Comparison of ENCODE assay signal across 22 cellular contexts in the genomic region with DNA sequence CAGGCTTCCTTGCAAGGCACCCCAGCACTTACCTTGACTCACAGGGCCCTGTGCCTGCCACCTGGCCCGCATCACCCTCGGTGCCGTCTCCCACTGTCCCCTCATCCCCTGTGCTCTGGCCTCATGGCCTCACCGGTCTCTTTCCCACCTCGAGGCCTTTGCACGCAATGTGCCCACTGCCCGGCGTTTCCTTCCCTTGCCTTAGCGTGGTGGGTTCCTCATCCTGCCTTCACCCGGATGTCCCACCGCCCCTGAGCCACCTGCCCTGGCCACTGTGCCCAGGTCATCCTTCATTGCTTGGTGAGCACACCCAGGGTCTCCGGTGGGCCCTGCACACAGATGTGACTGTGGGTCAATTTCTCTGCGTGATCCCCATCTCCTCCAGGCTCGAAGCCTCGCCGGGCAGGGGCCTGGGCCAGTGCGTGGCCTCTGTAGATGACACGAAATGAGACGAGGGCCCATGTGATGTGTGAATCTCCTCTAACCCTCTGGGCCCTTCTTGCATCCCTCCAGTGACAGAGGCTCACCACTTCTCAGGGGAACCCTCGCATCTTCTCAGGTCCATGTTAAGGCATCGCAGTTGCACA. TPM values are rescaled to one million over a fixed set of nuclear protein-coding genes. Genes with fewer than 3 reads are reported as not detected.
DNase-seq lines count a peak whose midpoint lies in the region; ATAC-seq and TF ChIP-seq lines count a peak whose summit lies in the region.
"Had no signal": no experiment of that assay in that cellular context is flagged by ENCODE, and none has a peak within 500 bp of the region (broad histone marks: within the 10 kb centered on the region; RNA-seq: fewer than 3 reads in every experiment).

No MANE protein-coding gene starts in this region.

- H3K9ac ChIP-seq in SK-N-SH (no peak overlapping the region), muscle layer of colon (ENCODE audit: low read length) (peak overlapping the region; percentile 37)

- no peak overlapping the region for H3K4me3 ChIP-seq in SK-N-SH (ENCODE audit: low read depth in 2 of 2, low read length in 1 of 2)
- no peak overlapping the region for H3K4me3 ChIP-seq in esophagus squamous epithelium
- H3K4me3 ChIP-seq in muscle layer of colon (ENCODE audit: low read depth in 1 of 2, low read length in 2 of 2) = no peak overlapping the region
- H3K4me3 ChIP-seq in thoracic aorta = no peak overlapping the region
- no peak overlapping the region for H3K4me3 ChIP-seq in aorta (ENCODE audit: low read length in 2 of 2)
- H3K4me3 ChIP-seq: pancreas, right lobe of liver, thyroid gland had no signal

- H3K9me3 ChIP-seq in SK-N-SH (no peaks in the 10 kb centered on the region), esophagus squamous epithelium (no peaks in the 10 kb centered on the region), muscle layer of colon (ENCODE audit: low read length) (no peaks in the 10 kb centered on the region), thoracic aorta (no peaks in the 10 kb centered on the region), aorta (ENCODE audit: control insufficient read depth, low read length) (no peaks in the 10 kb centered on the region)
- H3K9me3 ChIP-seq: pancreas, right lobe of liver, thyroid gland had no signal

- WGBS in SK-N-SH (ENCODE audit: low lambda C conversion rate) = 95% methylated on average over 15 of the region's 21 CpGs
- 88 to 90% methylated on average over 9 to 14 of the region's 21 CpGs for WGBS in esophagus squamous epithelium, 2 donors
- 91 to 93% methylated on average over 21 of the region's 21 CpGs for WGBS in aorta, 2 donors

- POLR2A ChIA-PET in SK-N-SH (lab: Yijun Ruan, JAX) = interaction anchor here (1.4 kb wide), 1 partner anchor 32 kb away, joined by 6 read pairs; no protein-coding TSS in a partner anchor

- no peaks in the 10 kb centered on the region for H3K9me2 ChIP-seq in SK-N-SH

- H3K79me2 ChIP-seq in SK-N-SH (ENCODE audit: insufficient read depth) = no peaks in the 10 kb centered on the region

- no peak for TF ChIP-seq RAD21 in SK-N-SH (IDR thresholded peaks at IDR 0.05; ENCODE audit: low read length)

- peak overlapping the region; percentile 55 to 93; a peak in 3 of 4 replicates for H3K27ac ChIP-seq in SK-N-SH (ENCODE audit: low read depth in 2 of 2, low read length in 1 of 2)
- H3K27ac ChIP-seq in esophagus squamous epithelium = peak overlapping the region in 3 of 4 donors; percentile 34 to 76 (median 64)
- H3K27ac ChIP-seq in muscle layer of colon (ENCODE audit: low read depth, low read length) = peak overlapping the region; percentile 68
- H3K27ac ChIP-seq in thoracic aorta = peak overlapping the region; percentile 33 to 38
- H3K27ac ChIP-seq in aorta (ENCODE audit: low read depth in 1 of 2, low read length in 2 of 2) = no peak overlapping the region
- H3K27ac ChIP-seq: 22Rv1, pancreas, right lobe of liver had no signal

- no peak for TF ChIP-seq CTCF in SK-N-SH (IDR thresholded peaks at IDR 0.05)
- no peak for TF ChIP-seq CTCF in esophagus squamous epithelium (IDR thresholded peaks at IDR 0.05)
- TF ChIP-seq CTCF in thoracic aorta (IDR thresholded peaks at IDR 0.05) = no peak

- intact Hi-C loops in esophagus squamous epithelium (cut with DNase I) (no loop called here), aorta (cut with DNase I) (loop anchor here in 1 of 2 donors (2.0 kb wide), 1 partner anchor 129 kb away; no protein-coding TSS in a partner anchor)

- CTCF ChIA-PET in SK-N-SH (lab: Yijun Ruan, JAX) = interaction anchor here (0.6 to 4.3 kb wide), 14 partner anchors 8 to 141 kb away, joined by 3 to 40 read pairs (median 6); no protein-coding TSS in a partner anchor

- H3F3A ChIP-seq in SK-N-SH (replicated peaks; ENCODE audit: insufficient read depth) = peaks cover 8% of the 10 kb centered on the region

- H4K20me1 ChIP-seq in SK-N-SH (ENCODE audit: insufficient read depth) = no peaks in the 10 kb centered on the region

- ATAC-seq in SK-N-SH treated with all-trans-retinoic acid at 6 μM for 48 hours = no peak
- ATAC-seq in thoracic aorta (ENCODE audit: insufficient number of reproducible peaks, low FRiP score, low read depth) = no peak
- no peak for ATAC-seq in aorta (ENCODE audit: low FRiP score)
- ATAC-seq: Panc1, T-cell had no signal

- no peak for TF ChIP-seq POLR2A in esophagus squamous epithelium (IDR thresholded peaks at IDR 0.05)

- H2AFZ ChIP-seq in SK-N-SH (ENCODE audit: low read depth) = no peak overlapping the region

- H3K4me1 ChIP-seq in SK-N-SH (ENCODE audit: control insufficient read depth in 1 of 2, insufficient read depth in 2 of 2, low read depth in 1 of 2, low read length in 1 of 2) = peaks cover 37 to 39% of the 10 kb centered on the region in 2 experiments
- peaks cover 20 to 97% (median 48%) of the 10 kb centered on the region in 3 donors for H3K4me1 ChIP-seq in esophagus squamous epithelium
- peaks cover 81% of the 10 kb centered on the region for H3K4me1 ChIP-seq in muscle layer of colon (ENCODE audit: insufficient read depth, low read length)
- H3K4me1 ChIP-seq in thoracic aorta (ENCODE audit: control insufficient read depth in 1 of 2, low read depth in 2 of 2) = peaks cover 14 to 72% of the 10 kb centered on the region in 2 donors
- H3K4me1 ChIP-seq in aorta (ENCODE audit: control insufficient read depth in 1 of 2, insufficient read depth in 2 of 2, low read length in 2 of 2) = no peaks in the 10 kb centered on the region
- H3K4me1 ChIP-seq: pancreas, right lobe of liver had no signal

- H3K4me2 ChIP-seq in SK-N-SH = peak overlapping the region; percentile 60; the same call in 1 of the 2 replicates

- H3K27me3 ChIP-seq in SK-N-SH (ENCODE audit: insufficient read depth) = no peaks in the 10 kb centered on the region
- peaks cover 0 to 40% (median 7%) of the 10 kb centered on the region in 4 donors for H3K27me3 ChIP-seq in esophagus squamous epithelium
- no peaks in the 10 kb centered on the region for H3K27me3 ChIP-seq in muscle layer of colon (ENCODE audit: control insufficient read depth in 1 of 2, insufficient read depth in 2 of 2, low read length in 2 of 2)
- no peaks in the 10 kb centered on the region for H3K27me3 ChIP-seq in thoracic aorta (replicated peaks; ENCODE audit: insufficient read depth)
- no peaks in the 10 kb centered on the region for H3K27me3 ChIP-seq in aorta (ENCODE audit: control insufficient read depth in 1 of 2, insufficient read depth in 2 of 2, low read length in 1 of 2)
- H3K27me3 ChIP-seq: right lobe of liver, thyroid gland had no signal

- TF ChIP-seq EP300 in SK-N-SH (IDR thresholded peaks at IDR 0.05; ENCODE audit: borderline replicate concordance in 1 of 2, low read depth in 1 of 2, low read length in 1 of 2) = no peak

- H3K36me3 ChIP-seq in SK-N-SH (replicated peaks in 1 of 2; ENCODE audit: control insufficient read depth in 1 of 2, insufficient read depth in 2 of 2, low read length in 1 of 2) (no peaks in the 10 kb centered on the region), esophagus squamous epithelium (no peaks in the 10 kb centered on the region), muscle layer of colon (ENCODE audit: insufficient read depth, low read length) (no peaks in the 10 kb centered on the region), thoracic aorta (no peaks in the 10 kb centered on the region), aorta (ENCODE audit: control insufficient read depth in 1 of 2, insufficient read depth in 2 of 2, low read length in 1 of 2) (no peaks in the 10 kb centered on the region)
- H3K36me3 ChIP-seq: pancreas, right lobe of liver, thyroid gland had no signal

- DNase-seq in SK-N-SH = no peak
- DNase-seq in esophagus squamous epithelium (lab: John Stamatoyannopoulos, UW) = no peak
- DNase-seq in thoracic aorta (ENCODE audit: low spot score) = no peak
- no peak for DNase-seq in epidermal melanocyte (ENCODE audit: insufficient read length, low spot score)
- DNase-seq in aorta = no peak
- no peak for DNase-seq in ecto neural progenitor cell (ENCODE audit: low spot score)
- DNase-seq: activated CD4-positive, alpha-beta memory T cell treated with anti-CD3 and anti-CD28 coated beads, Interleukin-2, amount 10 ng/mL, durations not matched to agents 7 days and 5 days; activated gamma-delta T cell; effector memory CD4-positive, alpha-beta T cell; NCI-H187; NCI-H526 treated with DMSO at 0.1 percent for 48 hours; stimulated activated naive CD4-positive, alpha-beta T cell treated with Interleukin-2 at 50 U/mL for 16 hours; T-cell had no signal

TF ChIP-seq in SK-N-SH, 30 proteins besides CTCF, POLR2A, EP300 and RAD21 (continues in another document):
- TF ChIP-seq GATA2 (CRISPR knock-in tag; IDR thresholded peaks at IDR 0.05) = no peak
- no peak for TF ChIP-seq TEAD4 (IDR thresholded peaks at IDR 0.05; ENCODE audit: borderline replicate concordance, insufficient read depth)
- TF ChIP-seq, protein P1, sequence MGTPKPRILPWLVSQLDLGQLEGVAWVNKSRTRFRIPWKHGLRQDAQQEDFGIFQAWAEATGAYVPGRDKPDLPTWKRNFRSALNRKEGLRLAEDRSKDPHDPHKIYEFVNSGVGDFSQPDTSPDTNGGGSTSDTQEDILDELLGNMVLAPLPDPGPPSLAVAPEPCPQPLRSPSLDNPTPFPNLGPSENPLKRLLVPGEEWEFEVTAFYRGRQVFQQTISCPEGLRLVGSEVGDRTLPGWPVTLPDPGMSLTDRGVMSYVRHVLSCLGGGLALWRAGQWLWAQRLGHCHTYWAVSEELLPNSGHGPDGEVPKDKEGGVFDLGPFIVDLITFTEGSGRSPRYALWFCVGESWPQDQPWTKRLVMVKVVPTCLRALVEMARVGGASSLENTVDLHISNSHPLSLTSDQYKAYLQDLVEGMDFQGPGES (IDR thresholded peaks at IDR 0.05; ENCODE audit: low read depth, low read length) = no peak
- no peak for TF ChIP-seq SMC3 (IDR thresholded peaks at IDR 0.05; ENCODE audit: low read depth, low read length)

RNA-seq across cellular contexts. Expression of a gene that starts 4.6 kb away (rescaled TPM):
- polyA plus RNA-seq in SK-N-SH (2012; rRNA removed) (0.05 TPM in 1 of 2 replicates, not detected in the other), aorta (1 to 10 TPM; 1.1 to 5.2 TPM)
- 0.01 and 0.03 TPM in 2 replicates for polyA plus RNA-seq in SK-N-SH (2012; cell fraction: cytosol; rRNA removed)
- polyA plus RNA-seq in SK-N-SH (2012; cell fraction: nucleus; rRNA removed) = 0.04 and 0.05 TPM in 2 replicates
- total RNA-seq in esophagus squamous epithelium (10 to 100 TPM in 1 of 4 donors, 1 to 10 TPM in 3; 1.8 to 13.0 (median 6.6) TPM), thoracic aorta (10 to 100 TPM; 52.6 to 55.5 TPM), aorta (100 to 1,000 TPM in 1 of 2 donors, 10 to 100 TPM in 1; 31.8 to 129 TPM)
- total RNA-seq: activated CD4-positive, alpha-beta memory T cell treated with anti-CD3 and anti-CD28 coated beads, Interleukin-2, amount 10 ng/mL, durations not matched to agents 7 days and 5 days had no signal
- polyA plus RNA-seq: keratinocyte, mammary epithelial cell had no signal

Comparison
In these comparisons a context has a peak if more than half of its experiments do, and no peak if none do; other contexts are left out.
1. H3K27ac ChIP-seq: peak in SK-N-SH (2 of 2), esophagus squamous epithelium (3 of 4), muscle layer of colon (single experiment) and thoracic aorta (2 of 2); none in aorta (0 of 2).